15 cellular contexts compared by ENCODE assay signal in the genomic region with DNA sequence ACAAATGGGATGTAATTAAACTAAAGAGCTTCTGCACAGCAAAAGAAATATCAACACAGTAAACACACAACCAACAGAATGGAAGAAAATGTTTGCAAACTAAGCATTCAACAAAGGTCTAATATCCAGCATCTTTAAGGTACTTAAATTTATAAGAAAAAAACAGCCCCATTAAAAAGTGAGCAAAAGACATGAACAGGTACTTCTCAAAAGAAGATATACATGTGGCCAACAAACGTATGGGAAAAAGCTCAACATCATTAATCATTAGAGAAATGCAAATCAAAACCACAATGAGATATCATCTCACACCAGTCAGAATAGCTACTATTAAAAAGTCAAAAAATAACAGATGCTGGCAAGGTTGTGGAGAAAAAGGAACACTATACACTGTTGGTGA. TPM values are rescaled to one million over a fixed set of nuclear protein-coding genes. Genes with fewer than 3 reads are reported as not detected.
"Had no signal": no experiment of that assay in that cellular context is flagged by ENCODE, and none has a peak within 500 bp of the region (broad histone marks: within the 10 kb centered on the region; RNA-seq: fewer than 3 reads in every experiment).

No MANE protein-coding gene starts in this region.

RNA-seq across cellular contexts. Expression of a gene that starts 32.6 kb away (rescaled TPM):
- total RNA-seq: activated B cell treated with CpG ODN at 0.5 μM for 24 hours; activated CD4-positive, alpha-beta memory T cell treated with anti-CD3 and anti-CD28 coated beads for 36 hours; activated CD4-positive, alpha-beta memory T cell treated with anti-CD3 and anti-CD28 coated beads, Interleukin-2, amount 10 ng/mL, durations not matched to agents 7 days and 5 days; activated CD4-positive, alpha-beta T cell treated with anti-CD3 and anti-CD28 coated beads for 36 hours; activated CD4-positive, alpha-beta T cell treated with anti-CD3 and anti-CD28 coated beads, Interleukin-2, amount 10 ng/mL, durations not matched to agents 24 days and 14 days; activated CD4-positive, alpha-beta T cell treated with anti-CD3 and anti-CD28 coated beads, Interleukin-2, amount 10 ng/mL, durations not matched to agents 7 days and 5 days; activated CD8-positive, alpha-beta memory T cell treated with anti-CD3 and anti-CD28 coated beads for 36 hours; activated CD8-positive, alpha-beta memory T cell treated with anti-CD3 and anti-CD28 coated beads, Interleukin-2, amount 10 ng/mL, durations not matched to agents 7 days and 5 days; activated CD8-positive, alpha-beta T cell treated with anti-CD3 and anti-CD28 coated beads for 36 hours; activated CD8-positive, alpha-beta T cell treated with anti-CD3 and anti-CD28 coated beads, Interleukin-2, amount 10 ng/mL, durations not matched to agents 7 days and 5 days; T-cell; T-helper 1 cell treated with Interleukin-12 subunit alpha and Interleukin-12 subunit beta and Interleukin-4 antibody, amounts not matched to agents 30 ng/mL and 1 ng/mL, for 36 hours; T-helper 17 cell; T-helper 2 cell treated with Interferon-gamma antibody and Interleukin-4, amounts not matched to agents 100 ng/mL and 5 ng/mL, for 36 hours; WTC11 had no signal
